Comparison of ENCODE assay signal across 18 cellular contexts in genomic region chr17:58966208-58966607, GRCh38.
DNase-seq lines count a peak whose midpoint lies in the region; ATAC-seq, FAIRE-seq and TF ChIP-seq lines count a peak whose summit lies in the region.
"Had no signal": no experiment of that assay in that cellular context is flagged by ENCODE, and none has a peak within 500 bp of the region (broad histone marks: within the 10 kb centered on the region; RNA-seq: fewer than 3 reads in every experiment).

No MANE protein-coding gene starts in this region.

- peak overlapping the region; percentile 89; the same call in 1 of the 2 replicates for H3K27ac Mint-ChIP-seq in GM23338
- H3K27ac Mint-ChIP-seq: CD14-positive monocyte; CD4-positive, alpha-beta memory T cell; HFFc6 had no signal

- H3K79me2 ChIP-seq in GM23338 (replicated peaks; ENCODE audit: insufficient read depth) (no peaks in the 10 kb centered on the region), Karpas-422 (ENCODE audit: low read length) (no peaks in the 10 kb centered on the region)

- H3K9ac ChIP-seq in Karpas-422 (ENCODE audit: low read length) (no peak overlapping the region), kidney (ENCODE audit: low read length in 2 of 2) (no peak overlapping the region)

- no peak for ATAC-seq in GM23338
- no peak for ATAC-seq in GM19463 (IDR thresholded peaks at IDR 0.05; ENCODE audit: unreplicated experiment)
- no peak for ATAC-seq in GM19455 (IDR thresholded peaks at IDR 0.05; ENCODE audit: unreplicated experiment)

- H2AFZ ChIP-seq in GM23338 (no peak overlapping the region), Karpas-422 (ENCODE audit: low read length) (no peak overlapping the region)

- intact Hi-C loops in kidney (cut with DNase I): no loop called here

- H3K4me1 Mint-ChIP-seq in GM23338: peaks cover 39% of the 10 kb centered on the region

- peak; percentile 36 for FAIRE-seq in colon (lab: Jason Lieb, UNC)
- peak; percentile 69 for FAIRE-seq in kidney (lab: Jason Lieb, UNC)

- H3K4me2 ChIP-seq in GM23338: peak overlapping the region; percentile 65
- no peak overlapping the region for H3K4me2 ChIP-seq in Karpas-422 (ENCODE audit: low read depth, low read length, poor library complexity, severe bottlenecking)

- TF ChIP-seq CTCF in GM23338 (conservative IDR thresholded peaks at IDR 0.05; ENCODE audit: low read depth in 2 of 2) (no peak), kidney (IDR thresholded peaks at IDR 0.05; ENCODE audit: borderline replicate concordance, extremely low read depth, insufficient read depth) (no peak), WERI-Rb-1 (IDR thresholded peaks at IDR 0.05; ENCODE audit: low read depth, low read length) (no peak)

- H4K20me1 ChIP-seq in GM23338 (replicated peaks; ENCODE audit: insufficient read depth) (no peaks in the 10 kb centered on the region), Karpas-422 (ENCODE audit: insufficient read depth, low read depth, low read length) (no peaks in the 10 kb centered on the region)

- no peaks in the 10 kb centered on the region for H3K36me3 ChIP-seq in GM23338 (ENCODE audit: insufficient read depth)
- H3K36me3 ChIP-seq in Karpas-422 (ENCODE audit: insufficient read depth, low read length): no peaks in the 10 kb centered on the region
- no peaks in the 10 kb centered on the region for H3K36me3 ChIP-seq in kidney (ENCODE audit: control insufficient read depth in 1 of 2, insufficient read depth in 2 of 2, low read length in 2 of 2)
- H3K36me3 ChIP-seq in WERI-Rb-1: peaks cover 24% of the 10 kb centered on the region
- H3K36me3 ChIP-seq: HAP-1 had no signal

- H3K4me3 Mint-ChIP-seq in GM23338: no peak overlapping the region
- H3K4me3 Mint-ChIP-seq: CD14-positive monocyte; CD4-positive, alpha-beta memory T cell; HFFc6 had no signal

- H3K9me3 ChIP-seq in Karpas-422 (ENCODE audit: low read length): no peaks in the 10 kb centered on the region
- H3K9me3 ChIP-seq in kidney (ENCODE audit: control insufficient read depth in 1 of 2, low read length in 2 of 2): no peaks in the 10 kb centered on the region
- H3K9me3 ChIP-seq in WERI-Rb-1 (ENCODE audit: severe bottlenecking): no peaks in the 10 kb centered on the region
- H3K9me3 ChIP-seq: HAP-1 had no signal

- H3K4me3 ChIP-seq in GM23338: no peak overlapping the region
- H3K4me3 ChIP-seq in Karpas-422 (ENCODE audit: low read length): no peak overlapping the region
- no peak overlapping the region for H3K4me3 ChIP-seq in kidney (ENCODE audit: low read length in 2 of 2)
- H3K4me3 ChIP-seq in WERI-Rb-1 (ENCODE audit: low read depth, low read length): no peak overlapping the region
- H3K4me3 ChIP-seq: HAP-1 had no signal

- H3K27me3 Mint-ChIP-seq in GM23338 (ENCODE audit: insufficient read depth, low read depth, poor library complexity): no peaks in the 10 kb centered on the region
- H3K27me3 Mint-ChIP-seq: CD4-positive, alpha-beta memory T cell had no signal

- H3K4me1 ChIP-seq in GM23338 (ENCODE audit: insufficient read depth) (peaks cover 30% of the 10 kb centered on the region), Karpas-422 (ENCODE audit: low read length) (no peaks in the 10 kb centered on the region), kidney (ENCODE audit: control insufficient read depth in 1 of 2, insufficient read depth in 1 of 2, low read depth in 1 of 2, low read length in 2 of 2) (no peaks in the 10 kb centered on the region)

- H3K27me3 ChIP-seq in GM23338 (ENCODE audit: insufficient read depth): no peaks in the 10 kb centered on the region
- no peaks in the 10 kb centered on the region for H3K27me3 ChIP-seq in Karpas-422 (ENCODE audit: low read length)
- no peaks in the 10 kb centered on the region for H3K27me3 ChIP-seq in WERI-Rb-1 (ENCODE audit: insufficient read depth, low read depth, severe bottlenecking)

- H3K36me3 Mint-ChIP-seq in GM23338 (ENCODE audit: low read depth): no peaks in the 10 kb centered on the region
- H3K36me3 Mint-ChIP-seq: CD14-positive monocyte; CD4-positive, alpha-beta memory T cell had no signal

- H3K9me3 Mint-ChIP-seq in GM23338: no peaks in the 10 kb centered on the region
- H3K9me3 Mint-ChIP-seq: CD4-positive, alpha-beta memory T cell; HFFc6 had no signal

- peak overlapping the region; percentile 91 for H3K27ac ChIP-seq in GM23338 (ENCODE audit: low read depth)
- H3K27ac ChIP-seq in Karpas-422 (ENCODE audit: low read length): no peak overlapping the region
- H3K27ac ChIP-seq in kidney (ENCODE audit: low read depth in 2 of 2, low read length in 2 of 2): no peak overlapping the region
- no peak overlapping the region for H3K27ac ChIP-seq in WERI-Rb-1
- H3K27ac ChIP-seq: HL-60 had no signal

- H3K9me2 ChIP-seq in GM23338 (ENCODE audit: insufficient read depth) (no peaks in the 10 kb centered on the region), Karpas-422 (replicated peaks; ENCODE audit: insufficient read depth, low read length) (no peaks in the 10 kb centered on the region)

- H3F3A ChIP-seq in GM23338 (replicated peaks; ENCODE audit: low read depth): no peaks in the 10 kb centered on the region; the same call in 1 of the 2 replicates

- DNase-seq in GM23338 (ENCODE audit: low spot score): no peak
- peak; percentile 23 for DNase-seq in Karpas-422
- DNase-seq in kidney: no peak
- DNase-seq in WERI-Rb-1: no peak
- DNase-seq: AML-193; CD4-positive, alpha-beta memory T cell; DMS153; DMS79; GF-D8; HFFc6; IMR-90; KBM-7 had no signal

TF ChIP-seq in GM23338, 12 proteins besides CTCF, POLR2A, EP300 and RAD21:
- TF ChIP-seq REST (IDR thresholded peaks at IDR 0.05; ENCODE audit: unreplicated experiment) (no peak), JUNB (IDR thresholded peaks at IDR 0.05; ENCODE audit: unreplicated experiment) (no peak), STAT1 (IDR thresholded peaks at IDR 0.05; ENCODE audit: unreplicated experiment) (no peak), EZH2phosphoT487 (IDR thresholded peaks at IDR 0.05; ENCODE audit: unreplicated experiment) (no peak), NANOG (IDR thresholded peaks at IDR 0.05; ENCODE audit: borderline replicate concordance) (no peak), EZH2 (IDR thresholded peaks at IDR 0.05; ENCODE audit: low read depth, unreplicated experiment) (no peak)
TF ChIP-seq in GM23338: peak in this region for 0.
